Comparison of ENCODE assay signal across 28 cellular contexts in the genomic region with DNA sequence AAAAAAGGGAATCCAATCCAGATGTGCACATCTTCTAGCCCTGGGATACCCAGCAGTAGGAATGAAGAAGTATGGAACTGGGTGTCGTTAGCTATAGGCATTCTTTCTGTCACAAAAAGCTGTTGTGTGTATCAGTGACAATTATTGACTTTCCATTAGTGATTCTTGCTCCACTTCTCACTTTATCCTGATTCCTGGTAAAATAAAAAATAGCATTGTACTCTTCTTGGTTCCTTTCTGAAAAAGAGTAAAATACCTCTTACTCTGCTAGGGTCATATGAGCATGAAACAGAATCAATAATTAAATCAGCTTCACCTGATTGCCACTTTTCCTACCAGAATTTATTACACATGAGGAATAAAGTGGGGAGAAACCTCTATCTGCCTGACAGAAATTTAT. TPM values are rescaled to one million over a fixed set of nuclear protein-coding genes. Genes with fewer than 3 reads are reported as not detected.
"Had no signal": no experiment of that assay in that cellular context is flagged by ENCODE, and none has a peak within 500 bp of the region (broad histone marks: within the 10 kb centered on the region; RNA-seq: fewer than 3 reads in every experiment).

A gene (minus strand): TSS at position 101 of the 400 bp plus-strand sequence. CDS start 0 bp downstream, at position 101.

- ATAC-seq: stimulated activated naive B cell treated with anti-CD40 and anti-IgM and Interleukin-4, amounts not matched to agents 10 μg/mL and 1 μg/mL and 100 μg/mL, for 72 hours; stimulated activated naive CD8-positive, alpha-beta T cell treated with anti-CD3 and anti-CD28 coated beads, Interleukin-15, amount 100 ng/mL, for 72 hours; stimulated activated naive CD8-positive, alpha-beta T cell treated with anti-CD3 and anti-CD28 coated beads, Interleukin-15, Interleukin-2, amounts not matched to agents 100 U/mL and 50 U/mL, for 24 hours; upper lobe of right lung had no signal

- DNase-seq: stimulated activated CD4-positive, alpha-beta T cell treated with anti-CD3 and anti-CD28 coated beads, Interleukin-2, amount 100 ng/mL, for 48 hours; stimulated activated CD4-positive, alpha-beta T cell treated with anti-CD3 and anti-CD28 coated beads, Interleukin-4, amount 100 ng/mL, for 1 hour; stimulated activated CD4-positive, alpha-beta T cell treated with anti-CD3 and anti-CD28 coated beads, Interleukin-4, amount 100 ng/mL, for 24 hours; stimulated activated CD4-positive, alpha-beta T cell treated with anti-CD3 and anti-CD28 coated beads, Interleukin-4, amount 100 ng/mL, for 4 hours; stimulated activated CD8-positive, alpha-beta memory T cell treated with anti-CD3 and anti-CD28 coated beads, Interleukin-4, amount 100 ng/mL, for 48 hours; stimulated activated naive B cell treated with anti-CD40 and anti-IgM and Interleukin-4, amounts not matched to agents 10 μg/mL and 1 μg/mL and 100 μg/mL, for 72 hours; stimulated activated naive CD4-positive, alpha-beta T cell; stimulated activated naive CD4-positive, alpha-beta T cell treated with Interleukin-2 at 50 U/mL for 16 hours; stimulated activated naive CD8-positive, alpha-beta T cell treated with anti-CD3 and anti-CD28 coated beads, Interleukin-15, amount 100 ng/mL, for 72 hours; stimulated activated naive CD8-positive, alpha-beta T cell treated with anti-CD3 and anti-CD28 coated beads, Interleukin-15, Interleukin-2, amounts not matched to agents 100 U/mL and 50 U/mL, for 24 hours; stomach; substantia nigra; testis; thyroid gland; tibial artery; transverse colon; upper lobe of left lung; upper lobe of right lung; uterus had no signal

- H3K4me1 ChIP-seq: stomach, suprapubic skin, testis, thyroid gland, tibial artery, tibial nerve, transverse colon, upper lobe of left lung, upper lobe of right lung, uterus, vagina had no signal

- H3K4me3 ChIP-seq: stomach, suprapubic skin, testis, thoracic aorta, thyroid gland, tibial artery, tibial nerve, transverse colon, upper lobe of left lung, upper lobe of right lung, uterus, vagina had no signal

- H3K36me3 ChIP-seq: stomach, suprapubic skin, thoracic aorta, thyroid gland, tibial artery, tibial nerve, transverse colon, upper lobe of left lung, upper lobe of right lung, uterus, vagina had no signal

- H3K27ac ChIP-seq: stomach, suprapubic skin, testis, thoracic aorta, thyroid gland, tibial artery, tibial nerve, transverse colon, upper lobe of left lung, upper lobe of right lung, uterus, vagina had no signal

- H3K27me3 ChIP-seq: stomach, suprapubic skin, testis, thyroid gland, tibial artery, tibial nerve, transverse colon, upper lobe of left lung, upper lobe of right lung, uterus, vagina had no signal

- H3K9me3 ChIP-seq: suprapubic skin, testis, thoracic aorta, thyroid gland, tibial artery, tibial nerve, transverse colon, upper lobe of left lung, upper lobe of right lung, uterus, vagina had no signal

RNA-seq across cellular contexts. Expression of the gene that starts here (rescaled TPM):
- total RNA-seq: stomach, subcutaneous adipose tissue, suprapubic skin, temporal lobe, thoracic aorta, thyroid gland, tibial nerve, transverse colon, upper lobe of left lung, upper lobe of right lung, ureter, urinary bladder, uterus, vagina had no signal
- polyA plus RNA-seq: stomach, thymus, urinary bladder had no signal
